In genomic region chr11:123185326-123185725, GRCh38 we compare ENCODE assay signal across 1 cellular context.
TF ChIP-seq lines count a peak whose summit lies in the region.

No MANE protein-coding gene starts in this region.

TF ChIP-seq in HepG2, 621 proteins besides CTCF, POLR2A, EP300 and RAD21 (continued from another document):
- no peak for TF ChIP-seq SUZ12 (IDR thresholded peaks at IDR 0.05; ENCODE audit: low read depth, low read length)
- no peak for TF ChIP-seq ZNF570 (CRISPR knock-in tag; IDR thresholded peaks at IDR 0.05; ENCODE audit: borderline replicate concordance)
- no peak for TF ChIP-seq MED8 (CRISPR knock-in tag; IDR thresholded peaks at IDR 0.05; ENCODE audit: insufficient replicate concordance)
- no peak for TF ChIP-seq FOXM1 (CRISPR knock-in tag; IDR thresholded peaks at IDR 0.05)
- no peak for TF ChIP-seq MYC (CRISPR knock-in tag; IDR thresholded peaks at IDR 0.05; ENCODE audit: borderline replicate concordance)
- TF ChIP-seq KLF12 (CRISPR knock-in tag; IDR thresholded peaks at IDR 0.05; ENCODE audit: borderline replicate concordance) = no peak
- TF ChIP-seq MZF1 (CRISPR knock-in tag; IDR thresholded peaks at IDR 0.05; ENCODE audit: borderline replicate concordance) = no peak
- no peak for TF ChIP-seq ZNF800 (CRISPR knock-in tag; IDR thresholded peaks at IDR 0.05)
